2 cellular contexts compared by ENCODE assay signal in genomic region chr6:160919713-160920112, GRCh38.
A peak's percentile ranks its signal among the peaks of the same experiment; 100 is the strongest.
TF ChIP-seq lines count a peak whose summit lies in the region.

No MANE protein-coding gene starts in this region.

TF ChIP-seq in IMR-90, 13 proteins besides CTCF, POLR2A, EP300 and RAD21 (continued from another document):
- no peak for TF ChIP-seq ELK1 (IDR thresholded peaks at IDR 0.05; ENCODE audit: borderline replicate concordance, low read depth, low read length)

TF ChIP-seq in liver, 16 proteins besides CTCF, POLR2A, EP300 and RAD21 (continued from another document):
- TF ChIP-seq REST (IDR thresholded peaks at IDR 0.05) (no peak), HNF4A (conservative IDR thresholded peaks at IDR 0.05) (peak; percentile 67 to 80), JUND (IDR thresholded peaks at IDR 0.05) (peak; percentile 53 to 72)
